Comparison of ENCODE assay signal across 8 cellular contexts in the genomic region with DNA sequence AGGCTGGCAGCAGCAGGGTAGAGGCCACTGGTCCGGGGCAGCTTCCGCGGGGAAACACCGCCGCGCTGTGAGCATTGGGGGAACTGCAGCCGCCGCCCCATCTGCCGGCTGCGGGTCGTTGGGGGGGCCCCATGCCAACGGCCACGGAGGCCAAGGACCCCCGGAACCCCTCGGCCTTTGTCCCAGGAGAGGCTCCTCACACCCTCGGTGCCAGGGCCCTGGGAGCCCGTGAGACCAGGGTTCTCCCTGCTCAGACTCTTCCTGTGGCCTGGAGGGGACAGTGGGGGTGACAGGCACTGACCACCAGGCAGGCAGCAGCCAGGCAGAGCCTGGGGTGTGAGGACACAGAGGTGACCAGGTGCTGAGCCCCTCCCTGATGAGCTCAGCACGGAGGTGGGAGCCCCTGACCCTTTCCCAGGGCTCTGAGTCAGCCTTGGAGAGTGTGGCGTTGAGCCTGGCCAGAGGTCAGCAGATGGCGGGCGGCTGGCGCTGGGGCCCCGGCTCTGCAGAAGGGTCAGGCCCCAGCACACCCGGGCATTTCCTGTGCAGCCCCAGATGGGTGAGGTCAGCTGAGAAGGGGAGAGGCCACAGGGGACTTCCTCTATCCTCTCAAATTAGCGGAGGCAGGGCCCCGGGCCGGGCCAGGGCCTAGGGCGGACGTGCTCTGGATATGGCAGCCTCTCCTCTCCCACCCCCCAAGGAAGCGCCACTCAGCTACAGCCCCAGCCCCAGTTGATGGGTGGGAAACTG. TPM values are rescaled to one million over a fixed set of nuclear protein-coding genes. Genes with fewer than 3 reads are reported as not detected.
DNase-seq lines count a peak whose midpoint lies in the region; ATAC-seq and TF ChIP-seq lines count a peak whose summit lies in the region.

No MANE protein-coding gene starts in this region.

- TF ChIP-seq CTCF in AG04450 (IDR thresholded peaks at IDR 0.05; ENCODE audit: low read depth, low read length) = peak; percentile 75

- H3K4me1 ChIP-seq in rectal smooth muscle tissue (ENCODE audit: control insufficient read depth, insufficient read depth, low read length) = no peaks in the 10 kb centered on the region

- H3K27me3 ChIP-seq in AG04450 (ENCODE audit: control insufficient read depth, insufficient read depth, low read length) (peaks cover 32% of the 10 kb centered on the region), rectal smooth muscle tissue (ENCODE audit: control insufficient read depth, insufficient read depth, low read length) (peaks cover 8% of the 10 kb centered on the region)

- H3K4me3 ChIP-seq in AG04450 (ENCODE audit: low read depth, low read length) (no peak overlapping the region), rectal smooth muscle tissue (ENCODE audit: low read length) (no peak overlapping the region)

- intact Hi-C loops in cardiac septum (cut with DNase I) = loop anchor here (2.0 kb wide), 1 partner anchor 20 kb away; no protein-coding TSS in a partner anchor

- CTCF ChIA-PET in AG04450 (lab: Charles Lee) = interaction anchor here (0.5 to 6.0 kb wide), 6 partner anchors 11 to 593 kb away, joined by 3 to 55 read pairs (median 4); no protein-coding TSS in a partner anchor

- H3K9ac ChIP-seq in rectal smooth muscle tissue (ENCODE audit: low read length) = no peak overlapping the region

- DNase-seq in AG04450 (ENCODE audit: low read depth, low spot score) = no peak
- peak; percentile 87 for DNase-seq in RKO (ENCODE audit: low spot score)
- peak; percentile 80 for DNase-seq in activated naive CD4-positive, alpha-beta T cell treated with Interleukin-2 at 50 U/mL for 16 hours
- DNase-seq in cardiac septum (ENCODE audit: low spot score) = peak; percentile 94
- no peak for DNase-seq in NCI-H524 treated with DMSO at 0.1 percent for 48 hours (lab: John Stamatoyannopoulos, UW)

- ATAC-seq in GM21529 (IDR thresholded peaks at IDR 0.05; ENCODE audit: unreplicated experiment) = peak; percentile 47
- ATAC-seq in HG02610 (IDR thresholded peaks at IDR 0.05; ENCODE audit: unreplicated experiment) = no peak

- no peaks in the 10 kb centered on the region; the same call in 1 of the 2 replicates for H3K9me3 ChIP-seq in AG04450 (ENCODE audit: control insufficient read depth, insufficient read depth, low read length)

- H3K36me3 ChIP-seq in rectal smooth muscle tissue (ENCODE audit: control insufficient read depth, insufficient read depth, low read length) = no peaks in the 10 kb centered on the region

- POLR2A ChIA-PET in AG04450 (lab: Yijun Ruan, JAX) = no interaction called here

- no peak overlapping the region for H3K27ac ChIP-seq in AG04450 (ENCODE audit: low read depth, low read length)
- H3K27ac ChIP-seq in rectal smooth muscle tissue (ENCODE audit: low read depth, low read length) = peak overlapping the region; percentile 27

RNA-seq across cellular contexts. Expression of gene EGFL7, which starts 17.9 kb away (rescaled TPM):
- polyA plus RNA-seq in AG04450 (2011; rRNA removed) = 3.9 and 6.1 TPM in 2 replicates
- 0.23 and 1.00 TPM in 2 replicates for polyA minus RNA-seq in AG04450 (2011; rRNA and poly(A)+ RNA removed)
- 85.3 TPM for total RNA-seq in cardiac septum

RNA-seq across cellular contexts. Expression of gene AGPAT2, which starts 42.5 kb away (rescaled TPM):
- 24.4 and 30.0 TPM in 2 replicates for polyA plus RNA-seq in AG04450 (2011; rRNA removed)
- polyA minus RNA-seq in AG04450 (2011; rRNA and poly(A)+ RNA removed) = 16.2 and 21.7 TPM in 2 replicates
- 48.4 TPM for total RNA-seq in cardiac septum

Comparison
In these comparisons a context has a peak if more than half of its experiments do, and no peak if none do; other contexts are left out.
1. DNase-seq: peak in RKO (single experiment), activated naive CD4-positive, alpha-beta T cell treated with Interleukin-2 at 50 U/mL for 16 hours (single experiment) and cardiac septum (single experiment); none in AG04450 (single experiment) and NCI-H524 treated with DMSO at 0.1 percent for 48 hours (single experiment).